ENCODE assay signal across 8 cellular contexts in the genomic region with DNA sequence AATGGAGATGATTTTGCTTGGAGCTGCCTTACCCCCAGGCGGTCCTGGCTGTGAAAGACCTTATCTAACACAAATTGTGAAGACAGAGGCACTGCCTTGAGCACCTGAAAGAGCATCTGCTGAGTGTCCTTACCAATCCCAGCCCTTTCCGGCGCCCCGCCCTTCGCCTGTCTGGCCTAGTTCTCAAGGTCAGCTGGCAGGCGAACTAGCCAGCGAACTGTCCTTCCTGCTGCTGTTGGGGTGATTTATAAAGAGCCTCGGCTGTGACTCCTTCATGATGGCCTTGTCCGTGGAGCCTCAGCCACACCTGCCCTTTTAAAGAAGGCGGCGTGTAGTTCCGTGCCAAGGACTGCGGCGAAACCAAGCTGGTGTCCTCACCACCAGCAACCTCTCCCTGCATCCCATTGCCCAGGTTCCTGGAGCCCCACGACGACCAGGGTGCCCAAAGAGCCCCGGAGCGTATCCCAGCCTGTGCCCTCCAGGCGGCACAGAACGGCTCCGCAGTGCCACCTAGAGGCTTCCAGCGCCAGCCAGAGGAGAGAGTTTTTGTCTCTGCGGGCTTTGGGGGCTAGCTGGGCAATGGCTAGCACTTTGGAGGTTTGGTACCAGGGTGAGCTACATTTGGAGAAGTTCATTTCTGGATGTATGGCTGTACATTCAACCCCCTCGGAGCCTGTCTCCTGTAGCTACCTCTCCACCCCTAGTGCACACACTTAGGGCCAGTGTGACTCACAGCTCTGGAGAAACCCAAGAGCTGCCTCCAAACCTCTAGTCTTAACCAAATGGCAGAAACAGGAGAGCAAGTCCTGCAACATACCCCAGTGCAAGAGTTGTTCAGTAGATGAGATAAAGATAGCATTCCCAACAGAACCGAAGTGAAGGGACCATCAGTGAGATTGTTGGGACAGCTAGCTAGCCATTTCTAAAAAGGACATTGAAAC. TPM values are rescaled to one million over a fixed set of nuclear protein-coding genes. Genes with fewer than 3 reads are reported as not detected.
A peak's percentile ranks its signal among the peaks of the same experiment; 100 is the strongest.
DNase-seq lines count a peak whose midpoint lies in the region; ATAC-seq and TF ChIP-seq lines count a peak whose summit lies in the region.

No MANE protein-coding gene starts in this region.

- BruUV-seq in PC-3 (replicated peaks; lab: Mats Ljungman, UMichigan) = no TSS peak

- TF ChIP-seq CTCF in PC-3 (conservative IDR thresholded peaks at IDR 0.05; ENCODE audit: low read depth, low read length) (peak; percentile 75), smooth muscle cell (IDR thresholded peaks at IDR 0.05; ENCODE audit: borderline replicate concordance, insufficient read depth, poor library complexity, severe bottlenecking) (peak; percentile 69)

- H3K9me2 ChIP-seq in PC-3 (replicated peaks; ENCODE audit: low read length) = no peaks in the 10 kb centered on the region

- H3K79me2 ChIP-seq in PC-3 (ENCODE audit: low read length) (no peaks in the 10 kb centered on the region), smooth muscle cell (ENCODE audit: low read depth) (no peaks in the 10 kb centered on the region)

- H2AFZ ChIP-seq in PC-3 (ENCODE audit: low read length) = no peak overlapping the region
- H2AFZ ChIP-seq in smooth muscle cell (ENCODE audit: low read depth) = no peak overlapping the region

- no peak overlapping the region for H3K9ac ChIP-seq in PC-3 (ENCODE audit: low read length)
- no peak overlapping the region for H3K9ac ChIP-seq in smooth muscle cell (ENCODE audit: low read depth)

- no peak overlapping the region for H3K4me3 ChIP-seq in PC-3 (ENCODE audit: low read length)
- no peak overlapping the region for H3K4me3 ChIP-seq in smooth muscle cell

- ATAC-seq in HG02759 (IDR thresholded peaks at IDR 0.05; ENCODE audit: unreplicated experiment) = peak; percentile 70
- peak; percentile 77 for ATAC-seq in PC-3
- ATAC-seq in left cardiac atrium = peak; percentile 44 to 65

- CTCF ChIA-PET in PC-3 (lab: Charles Lee) = no interaction called here

- no peaks in the 10 kb centered on the region for H3K9me3 ChIP-seq in PC-3 (ENCODE audit: low read length)
- H3K9me3 ChIP-seq in smooth muscle cell (replicated peaks; ENCODE audit: low read depth) = no peaks in the 10 kb centered on the region

- H3K27ac ChIP-seq in PC-3 (ENCODE audit: low read length) = no peak overlapping the region
- H3K27ac ChIP-seq in smooth muscle cell (ENCODE audit: low read depth) = no peak overlapping the region

- no peaks in the 10 kb centered on the region for H4K20me1 ChIP-seq in PC-3 (ENCODE audit: low read length)
- no peaks in the 10 kb centered on the region for H4K20me1 ChIP-seq in smooth muscle cell (ENCODE audit: low read depth)

- H3F3A ChIP-seq in PC-3 (ENCODE audit: low read length, unreplicated experiment) (no peaks in the 10 kb centered on the region), smooth muscle cell (ENCODE audit: low read depth) (no peaks in the 10 kb centered on the region)

- H3K27me3 ChIP-seq in PC-3 (ENCODE audit: low read length) (peaks cover 20% of the 10 kb centered on the region; the same call in 1 of the 2 replicates), smooth muscle cell (ENCODE audit: low read depth) (peaks cover 3% of the 10 kb centered on the region)

- DNase-seq in NCI-H2029 (lab: John Stamatoyannopoulos, UW) = peak; percentile 8
- no peak for DNase-seq in NCI-H2029 treated with DMSO at 0.1 percent for 48 hours (lab: John Stamatoyannopoulos, UW)
- peak; percentile 35 for DNase-seq in PC-3
- DNase-seq in activated effector memory CD4-positive, alpha-beta T cell treated with anti-CD3 and anti-CD28 coated beads, Interleukin-2, amount 50 U/mL, for 16 hours = peak; percentile 74
- DNase-seq in left cardiac atrium = peak; percentile 30
- DNase-seq in smooth muscle cell (lab: John Stamatoyannopoulos, UW; ENCODE audit: unreplicated experiment) = no peak
- DNase-seq in NOMO-1 (lab: John Stamatoyannopoulos, UW; ENCODE audit: unreplicated experiment in 2 of 2) = no peak

- H3K4me1 ChIP-seq in PC-3 (ENCODE audit: insufficient read depth, low read length) = no peaks in the 10 kb centered on the region
- no peaks in the 10 kb centered on the region for H3K4me1 ChIP-seq in smooth muscle cell (ENCODE audit: low read depth)

- POLR2A ChIA-PET in PC-3 (lab: Charles Lee; ENCODE audit: unreplicated experiment) = no interaction called here

- H3K4me2 ChIP-seq in PC-3 (ENCODE audit: low read length) = 0 out of 2 replicates have a peak overlapping the region, but pooled peaks have one; percentile 13
- peak overlapping the region; percentile 23 for H3K4me2 ChIP-seq in smooth muscle cell

- 45% methylated on average over 25 of the region's 25 CpGs for WGBS in smooth muscle cell (ENCODE audit: low lambda C conversion rate)

- intact Hi-C loops in PC-3 (cut with micrococcal nuclease) (no loop called here), left cardiac atrium (cut with DNase I) (loop anchor here in 1 of 2 donors (5.0 kb wide), 1 partner anchor 208 kb away; no protein-coding TSS in a partner anchor)

- H3K36me3 ChIP-seq in PC-3 (ENCODE audit: low read depth, low read length) (no peaks in the 10 kb centered on the region), smooth muscle cell (ENCODE audit: low read depth) (no peaks in the 10 kb centered on the region)

RNA-seq across cellular contexts. Expression of gene VMA21, which starts 36.8 kb away (rescaled TPM):
- total RNA-seq in PC-3 (2014; rRNA removed) (45.4 and 51.4 TPM in 2 replicates), left cardiac atrium (10 to 100 TPM; 22.6 to 25.4 TPM), smooth muscle cell (31.9 and 38.1 TPM in 2 replicates)
- polyA plus RNA-seq in smooth muscle cell = 18.4 and 19.9 TPM in 2 replicates

Comparison
In these comparisons a context has a peak if more than half of its experiments do, and no peak if none do; other contexts are left out.
1. DNase-seq: peak in NCI-H2029 (single experiment), PC-3 (single experiment), activated effector memory CD4-positive, alpha-beta T cell treated with anti-CD3 and anti-CD28 coated beads, Interleukin-2, amount 50 U/mL, for 16 hours (single experiment) and left cardiac atrium (single experiment); none in NCI-H2029 treated with DMSO at 0.1 percent for 48 hours (single experiment), smooth muscle cell (single experiment) and NOMO-1 (0 of 2).
2. Peak in every context shown above with its lines, with median percentiles within 50 percentile points of each other: ATAC-seq.